In genomic region chr5:125257057-125257970, GRCh38 we compare ENCODE assay signal across 15 cellular contexts.
A peak's percentile ranks its signal among the peaks of the same experiment; 100 is the strongest.
DNase-seq lines count a peak whose midpoint lies in the region; ATAC-seq, FAIRE-seq and TF ChIP-seq lines count a peak whose summit lies in the region.
"Had no signal": no experiment of that assay in that cellular context is flagged by ENCODE, and none has a peak within 500 bp of the region (broad histone marks: within the 10 kb centered on the region; RNA-seq: fewer than 3 reads in every experiment).

No MANE protein-coding gene starts in this region.

- H3K27me3 ChIP-seq in bronchial epithelial cell (ENCODE audit: control insufficient read depth, insufficient read depth, low read length) (no peaks in the 10 kb centered on the region), keratinocyte (ENCODE audit: control insufficient read depth, extremely low read depth, insufficient read depth, low read length) (no peaks in the 10 kb centered on the region), uterus (no peaks in the 10 kb centered on the region), sigmoid colon (no peaks in the 10 kb centered on the region)
- H3K27me3 ChIP-seq: esophagus muscularis mucosa, neutrophil had no signal

- no peak for FAIRE-seq in bronchial epithelial cell (lab: Jason Lieb, UNC)
- FAIRE-seq in keratinocyte (lab: Jason Lieb, UNC), result peak; percentile 64
- FAIRE-seq: HTR-8/SVneo had no signal

- H3K4me2 ChIP-seq in keratinocyte (ENCODE audit: control insufficient read depth, extremely low read depth, insufficient read depth, low read depth, low read length), result no peak overlapping the region

- TF ChIP-seq POLR2A in uterus (IDR thresholded peaks at IDR 0.05), result no peak
- no peak for TF ChIP-seq POLR2A in sigmoid colon (IDR thresholded peaks at IDR 0.05)

- no peak for ATAC-seq in HG03442 (IDR thresholded peaks at IDR 0.05; ENCODE audit: unreplicated experiment)
- ATAC-seq: stimulated activated effector memory CD8-positive, alpha-beta T cell treated with anti-CD3 and anti-CD28 coated beads, Interleukin-12 subunit alpha, Interleukin-12 subunit beta, amount 100 ng/mL, for 72 hours had no signal

- no peaks in the 10 kb centered on the region for H4K20me1 ChIP-seq in keratinocyte (ENCODE audit: control insufficient read depth, extremely low read depth, insufficient read depth, low read length)

- H3K4me3 ChIP-seq in bronchial epithelial cell (ENCODE audit: low read depth, low read length) (no peak overlapping the region), keratinocyte (ENCODE audit: control insufficient read depth in 2 of 3, extremely low read depth in 1 of 3, insufficient read depth in 2 of 3, low read depth in 1 of 3, low read length in 3 of 3) (no peak overlapping the region), uterus (no peak overlapping the region), sigmoid colon (no peak overlapping the region)
- H3K4me3 ChIP-seq: esophagus muscularis mucosa had no signal

- DNase-seq in EH (ENCODE audit: low read depth) (peak; percentile 5), NCI-H146 (lab: John Stamatoyannopoulos, UW) (peak; percentile 56), bronchial epithelial cell (ENCODE audit: low read depth) (peak; percentile 47), keratinocyte (ENCODE audit: low read depth, low spot score) (no peak), pons (ENCODE audit: low spot score) (no peak), uterus (no peak), sigmoid colon (no peak)
- DNase-seq: CD4-positive, CD25-positive, alpha-beta regulatory T cell; NCI-H1694; stimulated activated CD4-positive, alpha-beta T cell treated with anti-CD3 and anti-CD28 coated beads, Interleukin-1b, Interleukin-23, amount 100 ng/mL, for 48 hours had no signal

- dilution Hi-C loops in keratinocyte (cut with MboI; ENCODE audit: extremely low pct_ligation_motif_present, low sequenced_read_pairs), result no loop called here

- H2AFZ ChIP-seq in keratinocyte (ENCODE audit: control insufficient read depth, low read length), result peak overlapping the region; percentile 20

- H3K9me3 ChIP-seq in keratinocyte (ENCODE audit: control insufficient read depth, low read depth, low read length) (peaks cover 5% of the 10 kb centered on the region), uterus (no peaks in the 10 kb centered on the region), sigmoid colon (no peaks in the 10 kb centered on the region)
- H3K9me3 ChIP-seq: neutrophil had no signal

- H3K36me3 ChIP-seq in bronchial epithelial cell (ENCODE audit: control insufficient read depth, insufficient read depth, low read length) (no peaks in the 10 kb centered on the region), keratinocyte (ENCODE audit: control insufficient read depth in 2 of 2, extremely low read depth in 1 of 2, insufficient read depth in 2 of 2, low read length in 2 of 2) (no peaks in the 10 kb centered on the region), uterus (no peaks in the 10 kb centered on the region), sigmoid colon (no peaks in the 10 kb centered on the region)
- H3K36me3 ChIP-seq: esophagus muscularis mucosa, neutrophil had no signal

- TF ChIP-seq CTCF in bronchial epithelial cell (IDR thresholded peaks at IDR 0.05; ENCODE audit: insufficient read depth, low read length, severe bottlenecking) (no peak), keratinocyte (optimal IDR thresholded peaks at IDR 0.05 in 1 of 3, IDR thresholded peaks at IDR 0.05 in 1 of 3, conservative IDR thresholded peaks at IDR 0.05 in 1 of 3; ENCODE audit: extremely low read depth in 1 of 3, insufficient read depth in 2 of 3, low read length in 3 of 3) (no peak), uterus (IDR thresholded peaks at IDR 0.05) (no peak), sigmoid colon (IDR thresholded peaks at IDR 0.05) (no peak)

- 91% methylated on average over 4 of the region's 4 CpGs for WGBS in sigmoid colon, 2 donors

- no peaks in the 10 kb centered on the region for H3K4me1 ChIP-seq in keratinocyte (ENCODE audit: control insufficient read depth, extremely low read depth, insufficient read depth, low read length)
- H3K4me1 ChIP-seq in uterus, result no peaks in the 10 kb centered on the region
- no peaks in the 10 kb centered on the region for H3K4me1 ChIP-seq in sigmoid colon

- H3K9me1 ChIP-seq in keratinocyte (ENCODE audit: control insufficient read depth, extremely low read depth, insufficient read depth, low read length), result no peaks in the 10 kb centered on the region

- H3K79me2 ChIP-seq in keratinocyte (ENCODE audit: control insufficient read depth, insufficient read depth, low read length), result no peaks in the 10 kb centered on the region

- H3K9ac ChIP-seq in keratinocyte (ENCODE audit: control insufficient read depth, extremely low read depth, insufficient read depth, low read length), result no peak overlapping the region

- H3K27ac ChIP-seq in keratinocyte (ENCODE audit: control insufficient read depth, insufficient read depth, low read length), result no peak overlapping the region
- no peak overlapping the region for H3K27ac ChIP-seq in uterus
- H3K27ac ChIP-seq in sigmoid colon, result no peak overlapping the region
- H3K27ac ChIP-seq: esophagus muscularis mucosa, neutrophil had no signal

- TF ChIP-seq EP300 in sigmoid colon (IDR thresholded peaks at IDR 0.05), result no peak

- intact Hi-C loops in uterus (cut with DNase I; ENCODE audit: low total_unique reads) (no loop called here), sigmoid colon (cut with DNase I) (no loop called here)

Comparison
In these comparisons a context has a peak if more than half of its experiments do, and no peak if none do; other contexts are left out.
1. DNase-seq: peak in EH (single experiment), NCI-H146 (single experiment) and bronchial epithelial cell (single experiment); none in keratinocyte (single experiment), pons (single experiment), uterus (0 of 2) and sigmoid colon (single experiment).